Comparison of ENCODE assay signal across 15 cellular contexts in the genomic region with DNA sequence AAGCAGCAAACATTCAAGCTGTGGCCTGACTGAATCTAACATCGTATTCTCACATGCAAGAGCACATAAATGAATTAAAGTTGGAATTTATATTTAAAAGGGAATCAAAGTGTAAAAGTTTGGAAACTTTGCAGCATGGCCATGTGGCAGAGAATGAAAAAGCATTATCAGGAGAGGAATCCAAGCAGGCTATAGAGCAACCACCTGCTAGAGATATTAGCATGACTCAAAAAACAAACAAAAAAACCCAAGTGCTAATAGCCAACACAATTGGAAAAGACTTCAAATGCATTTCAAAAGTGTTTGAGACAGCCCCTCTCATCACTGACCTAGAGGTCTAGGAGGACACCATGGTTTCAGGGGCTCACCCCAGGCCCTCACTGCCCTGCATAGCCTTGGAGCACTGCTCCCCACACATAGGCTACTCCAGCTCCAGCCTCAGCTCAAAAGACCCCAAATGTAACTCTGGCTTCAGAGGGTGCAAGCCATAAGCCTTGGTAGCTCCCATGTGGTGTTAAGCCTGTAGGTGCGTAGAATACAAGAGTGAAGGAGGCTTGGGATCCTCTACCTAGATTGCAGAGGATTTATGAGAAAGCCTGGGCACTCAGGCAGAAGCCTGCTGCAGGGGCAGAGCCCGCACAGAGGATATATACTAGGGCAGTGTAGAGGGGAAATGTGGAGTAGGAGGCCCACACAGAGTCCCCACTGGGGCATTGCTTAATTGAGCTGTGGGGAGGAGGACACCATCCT. TPM values are rescaled to one million over a fixed set of nuclear protein-coding genes. Genes with fewer than 3 reads are reported as not detected.
DNase-seq lines count a peak whose midpoint lies in the region; ATAC-seq and TF ChIP-seq lines count a peak whose summit lies in the region.
"Had no signal": no experiment of that assay in that cellular context is flagged by ENCODE, and none has a peak within 500 bp of the region (broad histone marks: within the 10 kb centered on the region; RNA-seq: fewer than 3 reads in every experiment).

No MANE protein-coding gene starts in this region.

- intact Hi-C loops in PC-3 (cut with micrococcal nuclease): no loop called here

- H3F3A ChIP-seq in PC-3 (ENCODE audit: low read length, unreplicated experiment): no peaks in the 10 kb centered on the region

- H3K9me3 Mint-ChIP-seq in activated CD4-positive, alpha-beta T cell treated with anti-CD3 and anti-CD28 coated beads, Interleukin-2, amount 10 ng/mL, durations not matched to agents 7 days and 5 days: no peaks in the 10 kb centered on the region

- no peak overlapping the region for H3K4me2 ChIP-seq in PC-3 (ENCODE audit: low read length)
- H3K4me2 ChIP-seq: BLaER1 had no signal

- 64% methylated on average over 3 of the region's 3 CpGs for WGBS in liver

- no peak overlapping the region for H3K27ac Mint-ChIP-seq in activated CD4-positive, alpha-beta T cell treated with anti-CD3 and anti-CD28 coated beads, Interleukin-2, amount 10 ng/mL, durations not matched to agents 7 days and 5 days
- H3K27ac Mint-ChIP-seq: CD4-positive, CD25-positive, alpha-beta regulatory T cell had no signal

- no peaks in the 10 kb centered on the region for H3K9me2 ChIP-seq in PC-3 (replicated peaks; ENCODE audit: low read length)

- H3K36me3 Mint-ChIP-seq in activated CD4-positive, alpha-beta T cell treated with anti-CD3 and anti-CD28 coated beads, Interleukin-2, amount 10 ng/mL, durations not matched to agents 7 days and 5 days (ENCODE audit: low read depth): no peaks in the 10 kb centered on the region
- H3K36me3 Mint-ChIP-seq: CD4-positive, CD25-positive, alpha-beta regulatory T cell had no signal

- H3K36me3 ChIP-seq in PC-3 (ENCODE audit: low read depth, low read length) (no peaks in the 10 kb centered on the region), liver (ENCODE audit: control insufficient read depth in 4 of 4, insufficient read depth in 3 of 4, low read depth in 1 of 4, low read length in 3 of 4) (no peaks in the 10 kb centered on the region)
- H3K36me3 ChIP-seq: HAP-1 had no signal

- no peaks in the 10 kb centered on the region for H4K20me1 ChIP-seq in PC-3 (ENCODE audit: low read length)
- H4K20me1 ChIP-seq: BLaER1 had no signal

- H3K27me3 ChIP-seq in PC-3 (ENCODE audit: low read length): no peaks in the 10 kb centered on the region
- H3K27me3 ChIP-seq in liver (ENCODE audit: control insufficient read depth in 4 of 4, insufficient read depth in 4 of 4, low read length in 3 of 4): no peaks in the 10 kb centered on the region
- H3K27me3 ChIP-seq: BLaER1 had no signal

- CTCF ChIA-PET in PC-3 (lab: Charles Lee): no interaction called here
- CTCF ChIA-PET in activated CD4-positive, alpha-beta T cell treated with anti-CD3 and anti-CD28 coated beads, Interleukin-2, amount 10 ng/mL, durations not matched to agents 7 days and 5 days (lab: Charles Lee): no interaction called here

- H3K9ac ChIP-seq in PC-3 (ENCODE audit: low read length) (no peak overlapping the region), liver (ENCODE audit: low read depth in 1 of 2, low read length in 2 of 2) (no peak overlapping the region)
- H3K9ac ChIP-seq: BLaER1 had no signal

- H3K4me3 Mint-ChIP-seq in activated CD4-positive, alpha-beta T cell treated with anti-CD3 and anti-CD28 coated beads, Interleukin-2, amount 10 ng/mL, durations not matched to agents 7 days and 5 days: no peak overlapping the region
- H3K4me3 Mint-ChIP-seq: CD4-positive, CD25-positive, alpha-beta regulatory T cell had no signal

- H3K4me1 ChIP-seq in PC-3 (ENCODE audit: insufficient read depth, low read length) (0 out of 2 replicates have a peak, but pooled peaks cover 8% of the 10 kb centered on the region), liver (ENCODE audit: control insufficient read depth in 4 of 4, insufficient read depth in 4 of 4, low read length in 3 of 4) (peaks cover 14 to 16% (median 15%) of the 10 kb centered on the region in 4 donors)
- H3K4me1 ChIP-seq: HAP-1 had no signal

- no peak overlapping the region for H3K27ac ChIP-seq in PC-3 (ENCODE audit: low read length)
- peak overlapping the region; percentile 66 to 76 for H3K27ac ChIP-seq in liver (ENCODE audit: low read depth in 1 of 2, low read length in 2 of 2)
- H3K27ac ChIP-seq: BLaER1 had no signal

- BruUV-seq in PC-3 (replicated peaks; lab: Mats Ljungman, UMichigan): no TSS peak

- peaks cover 2% of the 10 kb centered on the region for H3K27me3 Mint-ChIP-seq in activated CD4-positive, alpha-beta T cell treated with anti-CD3 and anti-CD28 coated beads, Interleukin-2, amount 10 ng/mL, durations not matched to agents 7 days and 5 days

- peak; percentile 87 for DNase-seq in DMS53 (lab: John Stamatoyannopoulos, UW)
- DNase-seq in PC-3: peak; percentile 33
- DNase-seq in activated CD4-positive, alpha-beta T cell treated with anti-CD3 and anti-CD28 coated beads, Interleukin-2, amount 10 ng/mL, durations not matched to agents 7 days and 5 days: no peak
- DNase-seq in NCI-H82 treated with DMSO at 0.1 percent for 48 hours (lab: John Stamatoyannopoulos, UW; ENCODE audit: unreplicated experiment): no peak
- DNase-seq: CD4-positive, CD25-positive, alpha-beta regulatory T cell; DMS 273 treated with DMSO at 0.1 percent for 48 hours; DND-41; GDM1 had no signal

- peak; percentile 54 for ATAC-seq in PC-3
- ATAC-seq in GM19023 (IDR thresholded peaks at IDR 0.05; ENCODE audit: unreplicated experiment): no peak

- no peak for TF ChIP-seq RAD21 in liver (IDR thresholded peaks at IDR 0.05)

- H3K4me3 ChIP-seq in PC-3 (ENCODE audit: low read length) (no peak overlapping the region), liver (ENCODE audit: low read depth in 1 of 3, low read length in 3 of 3) (no peak overlapping the region)
- H3K4me3 ChIP-seq: BLaER1, HAP-1 had no signal

- no peaks in the 10 kb centered on the region for H3K4me1 Mint-ChIP-seq in activated CD4-positive, alpha-beta T cell treated with anti-CD3 and anti-CD28 coated beads, Interleukin-2, amount 10 ng/mL, durations not matched to agents 7 days and 5 days
- H3K4me1 Mint-ChIP-seq: CD4-positive, CD25-positive, alpha-beta regulatory T cell had no signal

- no peaks in the 10 kb centered on the region for H3K79me2 ChIP-seq in PC-3 (ENCODE audit: low read length)

- no peak overlapping the region for H2AFZ ChIP-seq in PC-3 (ENCODE audit: low read length)

- H3K9me3 ChIP-seq in PC-3 (ENCODE audit: low read length) (no peaks in the 10 kb centered on the region), liver (ENCODE audit: control insufficient read depth in 4 of 4, low read length in 3 of 4) (no peaks in the 10 kb centered on the region)
- H3K9me3 ChIP-seq: HAP-1 had no signal

- TF ChIP-seq CTCF in PC-3 (conservative IDR thresholded peaks at IDR 0.05; ENCODE audit: low read depth, low read length) (no peak), liver (IDR thresholded peaks at IDR 0.05; ENCODE audit: low read depth, low read length, missing input control) (no peak)

- POLR2A ChIA-PET in PC-3 (lab: Charles Lee; ENCODE audit: unreplicated experiment): no interaction called here
- POLR2A ChIA-PET in activated CD4-positive, alpha-beta T cell treated with anti-CD3 and anti-CD28 coated beads, Interleukin-2, amount 10 ng/mL, durations not matched to agents 7 days and 5 days (lab: Charles Lee): no interaction called here

TF ChIP-seq in liver, 16 proteins besides CTCF, POLR2A, EP300 and RAD21 (continues in another document):
- TF ChIP-seq HNF4A (conservative IDR thresholded peaks at IDR 0.05): peak in 1 of 2 donors; percentile 10
- TF ChIP-seq, protein P1, sequence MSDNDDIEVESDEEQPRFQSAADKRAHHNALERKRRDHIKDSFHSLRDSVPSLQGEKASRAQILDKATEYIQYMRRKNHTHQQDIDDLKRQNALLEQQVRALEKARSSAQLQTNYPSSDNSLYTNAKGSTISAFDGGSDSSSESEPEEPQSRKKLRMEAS (IDR thresholded peaks at IDR 0.05): peak; percentile 53

RNA-seq across cellular contexts. Expression of gene KRTAP5-7, which starts 1.7 kb away (rescaled TPM):
- not detected in 2 replicates for total RNA-seq in PC-3 (2014; rRNA removed)
- total RNA-seq in liver: under 1 TPM in 1 of 2 donors, not detected in 1; 0.19 TPM
- not detected for polyA plus RNA-seq in liver
- total RNA-seq in activated CD4-positive, alpha-beta T cell treated with anti-CD3 and anti-CD28 coated beads, Interleukin-2, amount 10 ng/mL, durations not matched to agents 7 days and 5 days: under 1 TPM in 1 of 2 experiments, not detected in 1; 0.29 TPM
- total RNA-seq: A673; CD4-positive, CD25-positive, alpha-beta regulatory T cell; H1; HT1080 had no signal
- polyA plus RNA-seq: CD4-positive, CD25-positive, alpha-beta regulatory T cell; H1 had no signal

RNA-seq across cellular contexts. Expression of gene KRTAP5-8, which starts 12.5 kb away (rescaled TPM):
- total RNA-seq in PC-3 (2014; rRNA removed) (not detected in 2 replicates), liver (not detected)
- not detected for polyA plus RNA-seq in liver
- total RNA-seq in activated CD4-positive, alpha-beta T cell treated with anti-CD3 and anti-CD28 coated beads, Interleukin-2, amount 10 ng/mL, durations not matched to agents 7 days and 5 days: under 1 TPM in 1 of 2 experiments, not detected in 1; 0.17 TPM
- total RNA-seq: A673, H1, HT1080 had no signal
- polyA plus RNA-seq: CD4-positive, CD25-positive, alpha-beta regulatory T cell; H1 had no signal

RNA-seq across cellular contexts. Expression of gene KRTAP5-9, which starts 22.9 kb away (rescaled TPM):
- total RNA-seq in PC-3 (2014; rRNA removed) (not detected in 2 replicates), liver (not detected)
- under 1 TPM in 1 of 2 donors, not detected in 1; 0.06 TPM for polyA plus RNA-seq in liver
- total RNA-seq in activated CD4-positive, alpha-beta T cell treated with anti-CD3 and anti-CD28 coated beads, Interleukin-2, amount 10 ng/mL, durations not matched to agents 7 days and 5 days: under 1 TPM; 0.19 to 0.35 TPM
- total RNA-seq: A673, H1, HT1080 had no signal
- polyA plus RNA-seq: CD4-positive, CD25-positive, alpha-beta regulatory T cell had no signal

RNA-seq across cellular contexts. Expression of gene KRTAP5-10, which starts 40.0 kb away (rescaled TPM):
- total RNA-seq in PC-3 (2014; rRNA removed): not detected in 2 replicates
- under 1 TPM in 1 of 2 donors, not detected in 1; 0.14 TPM for total RNA-seq in liver
- not detected for polyA plus RNA-seq in liver
- total RNA-seq in activated CD4-positive, alpha-beta T cell treated with anti-CD3 and anti-CD28 coated beads, Interleukin-2, amount 10 ng/mL, durations not matched to agents 7 days and 5 days: not detected
- total RNA-seq: A673; CD4-positive, CD25-positive, alpha-beta regulatory T cell; H1; HT1080 had no signal
- polyA plus RNA-seq: CD4-positive, CD25-positive, alpha-beta regulatory T cell had no signal

RNA-seq across cellular contexts. Expression of gene KRTAP5-11, which starts 57.3 kb away (rescaled TPM):
- not detected in 2 replicates for total RNA-seq in PC-3 (2014; rRNA removed)
- total RNA-seq in liver: not detected
- polyA plus RNA-seq in liver: not detected
- not detected for total RNA-seq in activated CD4-positive, alpha-beta T cell treated with anti-CD3 and anti-CD28 coated beads, Interleukin-2, amount 10 ng/mL, durations not matched to agents 7 days and 5 days
- total RNA-seq: A673; CD4-positive, CD25-positive, alpha-beta regulatory T cell; H1; HT1080 had no signal
- polyA plus RNA-seq: CD4-positive, CD25-positive, alpha-beta regulatory T cell; H1 had no signal

Comparison
In these comparisons a context has a peak if more than half of its experiments do, and no peak if none do; other contexts are left out.
1. DNase-seq: peak in DMS53 (single experiment) and PC-3 (single experiment); none in activated CD4-positive, alpha-beta T cell treated with anti-CD3 and anti-CD28 coated beads, Interleukin-2, amount 10 ng/mL, durations not matched to agents 7 days and 5 days (single experiment) and NCI-H82 treated with DMSO at 0.1 percent for 48 hours (single experiment).